Comparison of ENCODE assay signal across 25 cellular contexts in the genomic region with DNA sequence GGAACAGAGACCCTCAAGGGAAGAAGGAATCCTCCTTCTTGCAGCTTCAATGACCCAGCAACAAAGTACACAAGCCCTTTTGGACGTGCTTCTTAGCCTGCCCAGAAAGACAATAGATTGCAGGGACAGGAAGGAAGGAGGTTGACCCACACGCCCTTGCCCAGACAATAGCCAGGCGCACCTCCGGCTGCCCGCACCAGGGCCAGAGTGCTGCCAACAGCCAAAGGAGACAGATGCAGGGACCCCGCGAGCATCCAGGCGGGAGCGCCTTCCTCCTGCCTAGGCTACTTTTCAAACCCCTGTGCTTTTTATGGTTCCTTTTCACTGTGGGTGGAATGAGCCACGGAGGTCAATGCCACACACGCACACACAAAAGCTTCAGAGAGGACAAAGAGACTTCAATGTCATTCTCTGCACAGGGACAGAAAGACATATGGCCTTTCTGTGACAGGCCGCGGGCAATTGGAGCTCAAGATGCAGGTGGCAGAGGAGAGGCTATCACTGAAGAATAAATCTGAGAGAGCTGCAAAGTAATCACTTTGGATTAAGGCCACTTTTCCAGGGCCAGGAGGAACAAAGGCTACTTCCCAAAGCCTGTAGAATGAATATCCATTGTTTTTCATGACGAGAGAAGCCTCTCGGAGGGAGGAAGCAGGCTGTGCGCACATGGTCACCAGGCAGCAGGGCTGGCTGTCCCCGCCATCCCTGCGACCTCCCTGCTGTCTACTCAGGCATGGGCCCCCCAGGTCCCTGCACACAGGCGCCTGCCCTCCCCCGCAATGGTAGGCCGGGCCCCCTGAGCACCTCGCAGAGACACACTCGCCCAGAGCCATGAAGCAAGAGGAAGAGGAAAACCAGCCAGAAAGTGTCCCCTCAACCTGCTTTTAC.
DNase-seq lines count a peak whose midpoint lies in the region; ATAC-seq and TF ChIP-seq lines count a peak whose summit lies in the region.
"Had no signal": no experiment of that assay in that cellular context is flagged by ENCODE, and none has a peak within 500 bp of the region (broad histone marks: within the 10 kb centered on the region; RNA-seq: fewer than 3 reads in every experiment).

No MANE protein-coding gene starts in this region.

- peak overlapping the region; percentile 96 for H3K27ac ChIP-seq in WERI-Rb-1
- H3K27ac ChIP-seq in mesodermal cell (ENCODE audit: low read depth, low read length, severe bottlenecking): peak overlapping the region; percentile 16
- no peak overlapping the region for H3K27ac ChIP-seq in effector memory CD4-positive, alpha-beta T cell (ENCODE audit: insufficient read depth, low read length, poor library complexity, severe bottlenecking)
- H3K27ac ChIP-seq: 22Rv1, gastrocnemius medialis, lower lobe of right lung, SJCRH30 had no signal

- in situ Hi-C loops in GM13976 (cut with MboI; ENCODE audit: low sequenced_read_pairs, unreplicated experiment): no loop called here

- peaks cover 5 to 15% of the 10 kb centered on the region in 2 donors for H3K27me3 Mint-ChIP-seq in natural killer cell treated with Interleukin-12 subunit alpha and Interleukin-12 subunit beta and Interleukin-15 and Interleukin-18, amount 100 ng/mL, for 72 hours
- H3K27me3 Mint-ChIP-seq: activated naive CD8-positive, alpha-beta T cell treated with anti-CD3 and anti-CD28 coated beads, Interleukin-2, amount 50 U/mL, for 24 hours had no signal

- DNase-seq in NCI-H1092 treated with DMSO at 0.1 percent for 48 hours (lab: John Stamatoyannopoulos, UW): peak; percentile 18
- no peak for DNase-seq in NCI-H1092 (lab: John Stamatoyannopoulos, UW)
- DNase-seq in ELF-1 (ENCODE audit: low read depth, low spot score): peak; percentile 3
- peak; percentile 86 for DNase-seq in WERI-Rb-1
- no peak for DNase-seq in natural killer cell treated with Interleukin-12 subunit alpha and Interleukin-12 subunit beta and Interleukin-15 and Interleukin-18, amount 100 ng/mL, for 72 hours (ENCODE audit: low spot score)
- no peak for DNase-seq in GM13976 (ENCODE audit: low spot score)
- no peak for DNase-seq in effector memory CD4-positive, alpha-beta T cell
- DNase-seq: activated CD4-positive, CD25-positive, alpha-beta regulatory T cell treated with anti-CD3 and anti-CD28 coated beads, Interleukin-2, amount 50 U/mL, for 72 hours; activated gamma-delta T cell; activated naive CD8-positive, alpha-beta T cell treated with anti-CD3 and anti-CD28 coated beads, Interleukin-2, amount 50 U/mL, for 24 hours; activated T-cell treated with anti-CD3 and anti-CD28 coated beads, Interleukin-2, amount 50 U/mL, for 1 hour; CD4-positive, alpha-beta T cell; effector CD8-positive, alpha-beta T cell; gastrocnemius medialis; GDM1; GOT3; IMR-90; lower lobe of right lung; NCI-H1105 treated with DMSO at 0.1 percent for 48 hours; SJCRH30; T-helper 1 cell had no signal

- H3K4me1 ChIP-seq in mesodermal cell (ENCODE audit: control insufficient read depth, insufficient read depth, low read length, poor library complexity, severe bottlenecking): no peaks in the 10 kb centered on the region
- no peaks in the 10 kb centered on the region for H3K4me1 ChIP-seq in effector memory CD4-positive, alpha-beta T cell (ENCODE audit: control insufficient read depth, insufficient read depth, low read length, poor library complexity, severe bottlenecking)
- H3K4me1 ChIP-seq: gastrocnemius medialis, lower lobe of right lung, SJCRH30 had no signal

- H3K4me3 Mint-ChIP-seq in natural killer cell treated with Interleukin-12 subunit alpha and Interleukin-12 subunit beta and Interleukin-15 and Interleukin-18, amount 100 ng/mL, for 72 hours: no peak overlapping the region
- H3K4me3 Mint-ChIP-seq: activated naive CD8-positive, alpha-beta T cell treated with anti-CD3 and anti-CD28 coated beads, Interleukin-2, amount 50 U/mL, for 24 hours; CD4-positive, alpha-beta T cell had no signal

- H3K4me3 ChIP-seq in WERI-Rb-1 (ENCODE audit: low read depth, low read length) (no peak overlapping the region), mesodermal cell (ENCODE audit: extremely low read depth, insufficient read depth, low read length, poor library complexity, severe bottlenecking) (no peak overlapping the region)
- no peak overlapping the region for H3K4me3 ChIP-seq in effector memory CD4-positive, alpha-beta T cell (ENCODE audit: insufficient read depth, low read depth, low read length, poor library complexity, severe bottlenecking)
- H3K4me3 ChIP-seq: gastrocnemius medialis, lower lobe of right lung, SJCRH30 had no signal

- ATAC-seq in natural killer cell treated with Interleukin-12 subunit alpha and Interleukin-12 subunit beta and Interleukin-15 and Interleukin-18, amount 100 ng/mL, for 72 hours: no peak
- ATAC-seq: activated naive CD8-positive, alpha-beta T cell treated with anti-CD3 and anti-CD28 coated beads, Interleukin-2, amount 50 U/mL, for 24 hours; esophagus mucosa; gastrocnemius medialis; lower lobe of right lung; Panc1 had no signal

- H3K36me3 Mint-ChIP-seq in natural killer cell treated with Interleukin-12 subunit alpha and Interleukin-12 subunit beta and Interleukin-15 and Interleukin-18, amount 100 ng/mL, for 72 hours: no peaks in the 10 kb centered on the region

- H3K9me3 Mint-ChIP-seq in natural killer cell treated with Interleukin-12 subunit alpha and Interleukin-12 subunit beta and Interleukin-15 and Interleukin-18, amount 100 ng/mL, for 72 hours: no peaks in the 10 kb centered on the region
- H3K9me3 Mint-ChIP-seq: activated naive CD8-positive, alpha-beta T cell treated with anti-CD3 and anti-CD28 coated beads, Interleukin-2, amount 50 U/mL, for 24 hours; CD4-positive, alpha-beta T cell had no signal

- H3K36me3 ChIP-seq in WERI-Rb-1 (no peaks in the 10 kb centered on the region), mesodermal cell (ENCODE audit: control insufficient read depth, insufficient read depth, low read length) (no peaks in the 10 kb centered on the region)
- no peaks in the 10 kb centered on the region for H3K36me3 ChIP-seq in effector memory CD4-positive, alpha-beta T cell (ENCODE audit: control insufficient read depth, insufficient read depth, low read length)
- H3K36me3 ChIP-seq: gastrocnemius medialis, lower lobe of right lung, SJCRH30 had no signal

- no peaks in the 10 kb centered on the region for H3K27me3 ChIP-seq in WERI-Rb-1 (ENCODE audit: insufficient read depth, low read depth, severe bottlenecking)
- no peaks in the 10 kb centered on the region for H3K27me3 ChIP-seq in effector memory CD4-positive, alpha-beta T cell (replicated peaks; ENCODE audit: control insufficient read depth, insufficient read depth, low read length, poor library complexity, severe bottlenecking)
- H3K27me3 ChIP-seq: gastrocnemius medialis, SJCRH30 had no signal

- H3K9me3 ChIP-seq in WERI-Rb-1 (ENCODE audit: severe bottlenecking) (peaks cover 3% of the 10 kb centered on the region), mesodermal cell (ENCODE audit: control insufficient read depth, low read length) (no peaks in the 10 kb centered on the region)
- H3K9me3 ChIP-seq in effector memory CD4-positive, alpha-beta T cell (ENCODE audit: control insufficient read depth, low read length): no peaks in the 10 kb centered on the region
- H3K9me3 ChIP-seq: gastrocnemius medialis, lower lobe of right lung, SJCRH30 had no signal

- whole genome bisulfite sequencing in mesodermal cell (ENCODE audit: insufficient coverage in 2 of 2), 2 experiments: 93 to 94% methylated on average over 17 to 18 of the region's 23 CpGs

- TF ChIP-seq CTCF in WERI-Rb-1 (IDR thresholded peaks at IDR 0.05; ENCODE audit: low read depth, low read length) (no peak), GM13976 (IDR thresholded peaks at IDR 0.05; ENCODE audit: borderline replicate concordance, control extremely low read depth, extremely low read depth, insufficient read depth, missing control alignments) (no peak)

- no peak overlapping the region for H3K27ac Mint-ChIP-seq in natural killer cell treated with Interleukin-12 subunit alpha and Interleukin-12 subunit beta and Interleukin-15 and Interleukin-18, amount 100 ng/mL, for 72 hours
- H3K27ac Mint-ChIP-seq: activated naive CD8-positive, alpha-beta T cell treated with anti-CD3 and anti-CD28 coated beads, Interleukin-2, amount 50 U/mL, for 24 hours; CD4-positive, alpha-beta T cell had no signal

- peaks cover 0 to 2% of the 10 kb centered on the region in 2 donors for H3K4me1 Mint-ChIP-seq in natural killer cell treated with Interleukin-12 subunit alpha and Interleukin-12 subunit beta and Interleukin-15 and Interleukin-18, amount 100 ng/mL, for 72 hours (ENCODE audit: low read depth in 2 of 2)
- H3K4me1 Mint-ChIP-seq: activated naive CD8-positive, alpha-beta T cell treated with anti-CD3 and anti-CD28 coated beads, Interleukin-2, amount 50 U/mL, for 24 hours had no signal

Comparison
In these comparisons a context has a peak if more than half of its experiments do, and no peak if none do; other contexts are left out.
1. DNase-seq: peak in NCI-H1092 treated with DMSO at 0.1 percent for 48 hours (single experiment), ELF-1 (single experiment) and WERI-Rb-1 (single experiment); none in NCI-H1092 (single experiment), natural killer cell treated with Interleukin-12 subunit alpha and Interleukin-12 subunit beta and Interleukin-15 and Interleukin-18, amount 100 ng/mL, for 72 hours (single experiment), GM13976 (single experiment) and effector memory CD4-positive, alpha-beta T cell (0 of 3).